11 cellular contexts compared by ENCODE assay signal in the genomic region with DNA sequence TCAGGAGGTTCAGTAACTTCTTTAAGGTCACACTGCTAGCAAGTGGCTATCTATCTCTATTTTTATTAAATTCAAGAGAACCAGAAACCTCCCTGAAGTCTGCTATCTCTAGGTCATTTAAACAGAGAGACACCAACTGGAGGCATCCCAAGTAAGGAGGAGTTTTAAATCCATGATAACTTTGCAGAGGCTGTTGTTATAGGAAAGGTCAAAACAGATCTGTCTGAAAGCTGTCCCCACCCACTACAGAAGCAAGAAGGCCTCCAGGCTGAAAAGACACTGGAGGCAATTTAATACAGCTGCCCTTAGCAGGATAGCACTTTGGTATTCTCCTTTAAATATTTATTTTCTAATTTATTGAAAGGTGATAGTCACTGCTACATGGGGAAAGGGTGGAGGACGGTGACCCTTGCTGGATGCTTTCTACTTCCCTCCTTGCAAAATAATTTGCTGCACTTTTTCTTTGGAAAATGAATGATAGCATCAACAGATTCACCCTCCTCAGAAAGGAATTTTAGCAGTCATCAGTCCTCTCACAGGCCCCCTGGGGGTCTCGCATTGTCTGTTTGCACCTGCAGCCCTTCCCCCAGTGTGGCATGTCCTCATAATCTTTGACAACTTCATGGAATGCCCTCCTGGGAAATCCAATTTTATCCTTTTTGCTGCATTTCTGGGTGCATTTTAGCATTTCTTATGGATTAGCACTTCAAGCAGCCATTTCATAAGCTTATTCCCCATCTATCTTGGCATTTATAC.
DNase-seq lines count a peak whose midpoint lies in the region; ATAC-seq and TF ChIP-seq lines count a peak whose summit lies in the region.
"Had no signal": no experiment of that assay in that cellular context is flagged by ENCODE, and none has a peak within 500 bp of the region (broad histone marks: within the 10 kb centered on the region; RNA-seq: fewer than 3 reads in every experiment).

No MANE protein-coding gene starts in this region.

- no peaks in the 10 kb centered on the region for H3K9me2 ChIP-seq in neural cell (ENCODE audit: insufficient read depth, low read length)

- H4K20me1 ChIP-seq in neural cell (ENCODE audit: insufficient read depth): no peaks in the 10 kb centered on the region

- TF ChIP-seq POLR2A in erythroblast (IDR thresholded peaks at IDR 0.05; ENCODE audit: low read length): no peak

- no peaks in the 10 kb centered on the region for H3K79me2 ChIP-seq in neural cell (replicated peaks; ENCODE audit: insufficient read depth, low read length)

- peak overlapping the region; percentile 87 for H3K27ac ChIP-seq in neural cell (ENCODE audit: low read length)

- ATAC-seq in HG03342 (IDR thresholded peaks at IDR 0.05; ENCODE audit: unreplicated experiment): no peak

- peak; percentile 66 for TF ChIP-seq EP300 in neural cell (conservative IDR thresholded peaks at IDR 0.05; ENCODE audit: poor library complexity, severe bottlenecking)

- DNase-seq in H7: peak; percentile 43
- peak; percentile 50 for DNase-seq in NCI-H2227 (lab: John Stamatoyannopoulos, UW; ENCODE audit: unreplicated experiment)
- DNase-seq in erythroblast (lab: John Stamatoyannopoulos, UW): peak; percentile 42 to 86
- DNase-seq in C1 segment of cervical spinal cord (lab: John Stamatoyannopoulos, UW): no peak
- DNase-seq in amniotic stem cell (lab: John Stamatoyannopoulos, UW): no peak
- DNase-seq in activated CD8-positive, alpha-beta memory T cell treated with anti-CD3 and anti-CD28 coated beads, Interleukin-2, amount 50 U/mL, for 48 hours: no peak
- DNase-seq: activated CD4-positive, alpha-beta memory T cell treated with anti-CD3 and anti-CD28 coated beads, Interleukin-2, amount 10 ng/mL, durations not matched to agents 7 days and 5 days; activated naive CD4-positive, alpha-beta T cell treated with anti-CD3 and anti-CD28 coated beads for 36 hours; stimulated activated CD4-positive, alpha-beta T cell treated with anti-CD3 and anti-CD28 coated beads, Interleukin-1b, Interleukin-23, amount 100 ng/mL, for 48 hours had no signal

- no peak for TF ChIP-seq CTCF in neural cell (IDR thresholded peaks at IDR 0.05; ENCODE audit: poor library complexity, severe bottlenecking)

- no peaks in the 10 kb centered on the region; the same call in 1 of the 2 replicates for H3K27me3 ChIP-seq in H7 (ENCODE audit: control insufficient read depth, insufficient read depth, low read length)
- H3K27me3 ChIP-seq in neural cell (ENCODE audit: insufficient read depth, low read depth, low read length): no peaks in the 10 kb centered on the region

- peak overlapping the region; percentile 8 for H3K4me2 ChIP-seq in neural cell (ENCODE audit: low read length)

- no peak for TF ChIP-seq RAD21 in neural cell (conservative IDR thresholded peaks at IDR 0.05)

- H3F3A ChIP-seq in neural cell (ENCODE audit: insufficient read depth, low read length, poor library complexity, severe bottlenecking): no peaks in the 10 kb centered on the region

- no peaks in the 10 kb centered on the region for H3K36me3 ChIP-seq in H7 (replicated peaks; ENCODE audit: control insufficient read depth, insufficient read depth, low read length)
- no peaks in the 10 kb centered on the region for H3K36me3 ChIP-seq in neural cell (ENCODE audit: insufficient read depth, low read length)

- peak overlapping the region; percentile 46 for H3K9ac ChIP-seq in neural cell (ENCODE audit: low read length)

- H3K4me3 ChIP-seq in H7 (ENCODE audit: insufficient read depth, low read depth, low read length) (no peak overlapping the region), neural cell (ENCODE audit: low read length) (peak overlapping the region; percentile 15)

- H2AFZ ChIP-seq in neural cell (ENCODE audit: low read depth, low read length): peak overlapping the region; percentile 81

- H3K9me3 ChIP-seq in neural cell (ENCODE audit: low read length): peaks cover 4% of the 10 kb centered on the region

TF ChIP-seq in neural cell, 6 proteins besides CTCF, POLR2A, EP300 and RAD21:
- no peak for TF ChIP-seq SMC3 (conservative IDR thresholded peaks at IDR 0.05; ENCODE audit: poor library complexity)
- TF ChIP-seq REST (IDR thresholded peaks at IDR 0.05; ENCODE audit: borderline replicate concordance): peak; percentile 72
- TF ChIP-seq POLR2AphosphoS5 (IDR thresholded peaks at IDR 0.05): peak; percentile 46
- no peak for TF ChIP-seq MXI1 (conservative IDR thresholded peaks at IDR 0.05; ENCODE audit: poor library complexity, severe bottlenecking)

Comparison
In these comparisons a context has a peak if more than half of its experiments do, and no peak if none do; other contexts are left out.
1. DNase-seq: peak in H7 (single experiment), NCI-H2227 (single experiment) and erythroblast (2 of 2); none in C1 segment of cervical spinal cord (0 of 14), amniotic stem cell (single experiment) and activated CD8-positive, alpha-beta memory T cell treated with anti-CD3 and anti-CD28 coated beads, Interleukin-2, amount 50 U/mL, for 48 hours (single experiment).